Comparison of ENCODE assay signal across 15 cellular contexts in the genomic region with DNA sequence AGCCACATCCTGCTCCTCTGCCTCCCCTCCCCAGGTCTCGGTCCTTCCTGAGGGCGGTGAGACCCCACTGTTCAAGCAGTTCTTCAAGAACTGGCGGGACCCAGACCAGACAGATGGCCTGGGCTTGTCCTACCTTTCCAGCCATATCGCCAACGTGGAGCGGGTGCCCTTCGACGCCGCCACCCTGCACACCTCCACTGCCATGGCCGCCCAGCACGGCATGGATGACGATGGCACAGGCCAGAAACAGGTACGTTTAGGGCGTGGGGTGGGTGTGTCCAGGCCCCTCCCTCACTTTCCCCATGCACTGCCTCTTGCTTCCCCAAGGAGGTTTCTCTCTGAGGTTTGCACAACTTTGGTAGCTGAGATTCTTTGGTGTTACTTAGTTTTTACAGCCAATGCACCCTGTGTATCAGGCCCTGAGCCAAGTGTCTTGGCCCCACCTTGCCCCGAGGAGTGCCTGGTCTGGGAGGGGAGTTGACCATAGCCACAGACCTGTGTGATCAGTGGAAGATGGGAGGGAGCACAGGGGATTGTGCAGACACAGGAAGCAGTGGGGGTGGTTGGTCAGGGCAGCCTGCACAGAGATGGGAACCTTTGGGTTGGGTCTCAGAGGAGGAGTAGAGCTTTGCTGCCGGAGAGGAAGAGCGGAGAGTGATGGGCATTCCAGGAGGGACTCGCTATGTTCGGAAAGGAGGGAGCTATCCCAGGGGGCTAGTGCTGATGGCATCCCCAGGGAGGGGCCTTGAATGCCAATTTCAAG. TPM values are rescaled to one million over a fixed set of nuclear protein-coding genes. Genes with fewer than 3 reads are reported as not detected.
DNase-seq lines count a peak whose midpoint lies in the region; ATAC-seq, FAIRE-seq and TF ChIP-seq lines count a peak whose summit lies in the region.
"Had no signal": no experiment of that assay in that cellular context is flagged by ENCODE, and none has a peak within 500 bp of the region (broad histone marks: within the 10 kb centered on the region; RNA-seq: fewer than 3 reads in every experiment).

No MANE protein-coding gene starts in this region.

- peaks cover 20% of the 10 kb centered on the region for H3F3A ChIP-seq in smooth muscle cell (ENCODE audit: low read depth)

- no peaks in the 10 kb centered on the region for H3K79me2 ChIP-seq in smooth muscle cell (ENCODE audit: low read depth)

- WGBS in A549 (ENCODE audit: missing lambda C conversion rate): 96% methylated on average over 19 of the region's 19 CpGs
- 82 to 90% (median 88%) methylated on average over 18 to 19 of the region's 19 CpGs for WGBS in adipose tissue, 3 donors
- 94% methylated on average over 19 of the region's 19 CpGs for WGBS in smooth muscle cell (ENCODE audit: low lambda C conversion rate)

- TF ChIP-seq CTCF in A549 (IDR thresholded peaks at IDR 0.05) (no peak), smooth muscle cell (IDR thresholded peaks at IDR 0.05; ENCODE audit: borderline replicate concordance, insufficient read depth, poor library complexity, severe bottlenecking) (no peak)

- no peak for FAIRE-seq in A549 (lab: Jason Lieb, UNC)

- DNase-seq in A549 (ENCODE audit: low read depth in 1 of 2, low spot score in 1 of 2): no peak
- no peak for DNase-seq in smooth muscle cell (lab: John Stamatoyannopoulos, UW; ENCODE audit: unreplicated experiment)
- no peak for DNase-seq in midbrain (lab: John Stamatoyannopoulos, UW)
- DNase-seq in Ammon's horn (ENCODE audit: low spot score): no peak
- DNase-seq: ACHN; activated effector memory CD4-positive, alpha-beta T cell treated with anti-CD3 and anti-CD28 coated beads, Interleukin-2, amount 50 U/mL, for 16 hours; EL; kidney glomerular epithelial cell; MV-4-11; NCI-H82; stimulated activated CD4-positive, alpha-beta T cell treated with anti-CD3 and anti-CD28 coated beads, Interleukin-2, amount 100 ng/mL, for 24 hours had no signal

- CTCF ChIA-PET in A549 (lab: Yijun Ruan, JAX): interaction anchor here (0.6 to 14.9 kb wide), 40 partner anchors 9 to 1043 kb away, joined by 3 to 410 read pairs (median 14); partner anchors contain the start of gene GSN

- H3K9me3 ChIP-seq in A549: no peaks in the 10 kb centered on the region
- H3K9me3 ChIP-seq in smooth muscle cell (replicated peaks; ENCODE audit: low read depth): no peaks in the 10 kb centered on the region

- H3K4me2 ChIP-seq in A549: no peak overlapping the region
- no peak overlapping the region for H3K4me2 ChIP-seq in smooth muscle cell

- H3K27me3 ChIP-seq in layer of hippocampus (ENCODE audit: control insufficient read depth, insufficient read depth, low read length) (no peaks in the 10 kb centered on the region), smooth muscle cell (ENCODE audit: low read depth) (no peaks in the 10 kb centered on the region)

- ATAC-seq in A549 (no peak), HG03521 (IDR thresholded peaks at IDR 0.05; ENCODE audit: unreplicated experiment) (no peak), GM21390 (IDR thresholded peaks at IDR 0.05; ENCODE audit: unreplicated experiment) (no peak)

- H3K36me3 ChIP-seq in smooth muscle cell (ENCODE audit: low read depth): no peaks in the 10 kb centered on the region

- POLR2A ChIA-PET in A549 (lab: Yijun Ruan, JAX): interaction anchor here (1.2 kb wide), 1 partner anchor 54 kb away, joined by 3 read pairs; no protein-coding TSS in a partner anchor

- no peak for TF ChIP-seq POLR2A in A549 (IDR thresholded peaks at IDR 0.05; ENCODE audit: low read length)

- no peak for TF ChIP-seq RAD21 in A549 (conservative IDR thresholded peaks at IDR 0.05 in 1 of 2, IDR thresholded peaks at IDR 0.05 in 1 of 2)

- no peak overlapping the region for H3K9ac ChIP-seq in smooth muscle cell (ENCODE audit: low read depth)

- no peak for TF ChIP-seq EP300 in A549 (IDR thresholded peaks at IDR 0.05)

- no peak overlapping the region for H3K4me3 ChIP-seq in A549
- H3K4me3 ChIP-seq in smooth muscle cell: no peak overlapping the region

- no peak overlapping the region for H2AFZ ChIP-seq in smooth muscle cell (ENCODE audit: low read depth)

- peaks cover 44% of the 10 kb centered on the region for H3K4me1 ChIP-seq in A549
- H3K4me1 ChIP-seq in smooth muscle cell (ENCODE audit: low read depth): no peaks in the 10 kb centered on the region

- H3K27ac ChIP-seq in A549 (peak overlapping the region; percentile 37 to 61; a peak in 4 of 6 replicates), adipose tissue (ENCODE audit: low read depth, low read length) (peak overlapping the region; percentile 4), layer of hippocampus (ENCODE audit: low read depth, low read length) (peak overlapping the region; percentile 59), smooth muscle cell (ENCODE audit: low read depth) (peak overlapping the region; percentile 31)

- peaks cover 16% of the 10 kb centered on the region for H4K20me1 ChIP-seq in smooth muscle cell (ENCODE audit: low read depth)

TF ChIP-seq in A549, 52 proteins besides CTCF, POLR2A, EP300 and RAD21:
- TF ChIP-seq PHF8 (IDR thresholded peaks at IDR 0.05; ENCODE audit: borderline replicate concordance, low read depth): no peak

RNA-seq across cellular contexts. Expression of gene GSN, which starts 50.9 kb away (rescaled TPM):
- polyA plus RNA-seq in A549 (2011; rRNA removed) (77.2 and 88.5 TPM in 2 replicates), A549 (2017; fragmentation: RNase III; extraction: RNeasy Plus Mini Kit Qiagen cat#74134 plus additional on column Dnase treatment) (24.5 to 36.5 TPM (median 33.7 TPM) in 3 replicates), adipose tissue (1,000 to 10,000 TPM in 2 of 3 donors, 100 to 1,000 TPM in 1; 183 to 2,232 (median 1,519) TPM), smooth muscle cell (529 and 685 TPM in 2 replicates)
- polyA plus RNA-seq in A549 (2012; cell fraction: cytosol; rRNA removed): 39.8 and 42.0 TPM in 2 replicates
- polyA plus RNA-seq in A549 (2012; cell fraction: nucleus; rRNA removed): 76.2 and 84.7 TPM in 2 replicates
- polyA minus RNA-seq in A549 (2011; rRNA and poly(A)+ RNA removed): 110 TPM in 2 replicates
- total RNA-seq in smooth muscle cell: 337 and 430 TPM in 2 replicates

RNA-seq across cellular contexts. Expression of gene STOM, which starts 51.2 kb away (rescaled TPM):
- polyA plus RNA-seq in A549 (2011; rRNA removed) (234 and 246 TPM in 2 replicates), A549 (2017; fragmentation: RNase III; extraction: RNeasy Plus Mini Kit Qiagen cat#74134 plus additional on column Dnase treatment) (83.3 to 92.0 TPM (median 91.4 TPM) in 3 replicates), adipose tissue (100 to 1,000 TPM in 2 of 3 donors, 10 to 100 TPM in 1; 36.4 to 333 (median 194) TPM), smooth muscle cell (105 and 136 TPM in 2 replicates)
- polyA plus RNA-seq in A549 (2012; cell fraction: cytosol; rRNA removed): 40.8 and 49.6 TPM in 2 replicates
- polyA plus RNA-seq in A549 (2012; cell fraction: nucleus; rRNA removed): 21.8 and 32.1 TPM in 2 replicates
- 99.2 and 99.5 TPM in 2 replicates for polyA minus RNA-seq in A549 (2011; rRNA and poly(A)+ RNA removed)
- 171 and 187 TPM in 2 replicates for total RNA-seq in smooth muscle cell

Comparison
In these comparisons a context has a peak if more than half of its experiments do, and no peak if none do; other contexts are left out.
1. H3K27ac ChIP-seq: peak in every context shown above with its lines; median percentile 59 in layer of hippocampus; 49 in A549; 31 in smooth muscle cell; 4 in adipose tissue.